ENCODE assay signal across 21 cellular contexts in genomic region chr4:41364871-41365270, GRCh38.
A peak's percentile ranks its signal among the peaks of the same experiment; 100 is the strongest.
DNase-seq lines count a peak whose midpoint lies in the region; ATAC-seq and TF ChIP-seq lines count a peak whose summit lies in the region.
"Had no signal": no experiment of that assay in that cellular context is flagged by ENCODE, and none has a peak within 500 bp of the region (broad histone marks: within the 10 kb centered on the region; RNA-seq: fewer than 3 reads in every experiment).

No MANE protein-coding gene starts in this region.

- H3K4me2 ChIP-seq in GM23338 = no peak overlapping the region
- H3K4me2 ChIP-seq: BLaER1 treated with 17β-estradiol and CSF1 and Interleukin-3, amounts not matched to agents 10 nM and 100 nM had no signal

- H3F3A ChIP-seq in GM23338 (replicated peaks; ENCODE audit: low read depth) = peaks cover 6% of the 10 kb centered on the region; the same call in 1 of the 2 replicates

- peaks cover 52% of the 10 kb centered on the region for H3K27me3 ChIP-seq in HUES48 (ENCODE audit: control insufficient read depth, insufficient read depth, low read length)
- H3K27me3 ChIP-seq in ascending aorta = no peaks in the 10 kb centered on the region
- no peaks in the 10 kb centered on the region for H3K27me3 ChIP-seq in tibial artery
- peaks cover 79% of the 10 kb centered on the region for H3K27me3 ChIP-seq in GM23338 (ENCODE audit: insufficient read depth)
- no peaks in the 10 kb centered on the region for H3K27me3 ChIP-seq in lower lobe of right lung (ENCODE audit: low read depth)
- H3K27me3 ChIP-seq: SJSA1 had no signal

- H3K9ac ChIP-seq in HUES48 (ENCODE audit: low read depth, low read length) = no peak overlapping the region
- H3K9ac ChIP-seq: BLaER1 treated with 17β-estradiol and CSF1 and Interleukin-3, amounts not matched to agents 10 nM and 100 nM had no signal

- no peak overlapping the region for H3K4me3 Mint-ChIP-seq in GM23338
- H3K4me3 Mint-ChIP-seq: activated B cell treated with CpG ODN at 0.5 μM for 24 hours; activated CD4-positive, alpha-beta memory T cell treated with anti-CD3 and anti-CD28 coated beads, Interleukin-2, amount 10 ng/mL, durations not matched to agents 7 days and 5 days; T-helper 17 cell had no signal

- H3K9me3 ChIP-seq in HUES48 (ENCODE audit: control insufficient read depth, insufficient read depth, low read length) (no peaks in the 10 kb centered on the region), ascending aorta (no peaks in the 10 kb centered on the region), tibial artery (no peaks in the 10 kb centered on the region), lower lobe of right lung (no peaks in the 10 kb centered on the region)
- H3K9me3 ChIP-seq: BLaER1 treated with 17β-estradiol and CSF1 and Interleukin-3, amounts not matched to agents 10 nM and 100 nM; SJSA1; tibial nerve had no signal

- H3K4me3 ChIP-seq in HUES48 (ENCODE audit: low read depth, low read length) (no peak overlapping the region), ascending aorta (peak overlapping the region in 1 of 2 donors; percentile 29), tibial artery (peak overlapping the region in 1 of 2 donors; percentile 13), GM23338 (no peak overlapping the region), lower lobe of right lung (no peak overlapping the region)
- H3K4me3 ChIP-seq: BLaER1 treated with 17β-estradiol and CSF1 and Interleukin-3, amounts not matched to agents 10 nM and 100 nM; SJSA1; tibial nerve had no signal

- intact Hi-C loops in ascending aorta (cut with DNase I) = loop anchor here (5.0 to 10.0 kb wide), 6 partner anchors 52 to 450 kb away; no protein-coding TSS in a partner anchor
- intact Hi-C loops in tibial artery (cut with DNase I; ENCODE audit: low total_unique reads) = loop anchor here (5.0 kb wide), 2 partner anchors 57 to 257 kb away; no protein-coding TSS in a partner anchor
- intact Hi-C loops in lower lobe of right lung (cut with DNase I) = no loop called here

- TF ChIP-seq CTCF in ascending aorta (IDR thresholded peaks at IDR 0.05) = no peak
- no peak for TF ChIP-seq CTCF in tibial artery (IDR thresholded peaks at IDR 0.05)
- TF ChIP-seq CTCF in GM23338 (conservative IDR thresholded peaks at IDR 0.05; ENCODE audit: low read depth in 2 of 2) = no peak
- no peak for TF ChIP-seq CTCF in lower lobe of right lung (IDR thresholded peaks at IDR 0.05)

- H3K79me2 ChIP-seq in GM23338 (replicated peaks; ENCODE audit: insufficient read depth) = no peaks in the 10 kb centered on the region

- peaks cover 7% of the 10 kb centered on the region; the same call in 1 of the 2 replicates for H4K20me1 ChIP-seq in GM23338 (replicated peaks; ENCODE audit: insufficient read depth)
- H4K20me1 ChIP-seq: BLaER1 treated with 17β-estradiol and CSF1 and Interleukin-3, amounts not matched to agents 10 nM and 100 nM had no signal

- no peaks in the 10 kb centered on the region for H3K36me3 ChIP-seq in HUES48 (ENCODE audit: control insufficient read depth, insufficient read depth, low read length)
- H3K36me3 ChIP-seq in ascending aorta = no peaks in the 10 kb centered on the region
- H3K36me3 ChIP-seq in tibial artery = no peaks in the 10 kb centered on the region
- H3K36me3 ChIP-seq in GM23338 (ENCODE audit: insufficient read depth) = no peaks in the 10 kb centered on the region
- H3K36me3 ChIP-seq in lower lobe of right lung = no peaks in the 10 kb centered on the region
- H3K36me3 ChIP-seq: BLaER1 treated with 17β-estradiol and CSF1 and Interleukin-3, amounts not matched to agents 10 nM and 100 nM; SJSA1; tibial nerve had no signal

- H3K36me3 Mint-ChIP-seq in GM23338 (ENCODE audit: low read depth) = no peaks in the 10 kb centered on the region

- no peaks in the 10 kb centered on the region for H3K9me3 Mint-ChIP-seq in GM23338
- H3K9me3 Mint-ChIP-seq: activated B cell treated with CpG ODN at 0.5 μM for 24 hours; activated CD4-positive, alpha-beta memory T cell treated with anti-CD3 and anti-CD28 coated beads, Interleukin-2, amount 10 ng/mL, durations not matched to agents 7 days and 5 days had no signal

- H2AFZ ChIP-seq in GM23338 = no peak overlapping the region

- H3K9me2 ChIP-seq in GM23338 (ENCODE audit: insufficient read depth) = 0 out of 2 replicates have a peak, but pooled peaks cover 4% of the 10 kb centered on the region

- no peak for ATAC-seq in HG02763 (IDR thresholded peaks at IDR 0.05; ENCODE audit: unreplicated experiment)
- no peak for ATAC-seq in GM23338
- ATAC-seq in lower lobe of right lung = no peak
- ATAC-seq: HepG2, left colon, T-helper 17 cell had no signal

- DNase-seq in ascending aorta (ENCODE audit: low spot score in 2 of 2) = no peak
- peak; percentile 66 for DNase-seq in iris pigment epithelial cell (ENCODE audit: low read depth)
- no peak for DNase-seq in tibial artery
- no peak for DNase-seq in GM23338 (ENCODE audit: low spot score)
- DNase-seq in lower lobe of right lung = no peak
- DNase-seq: activated B cell treated with CpG ODN at 0.5 μM for 24 hours; activated CD4-positive, alpha-beta memory T cell treated with anti-CD3 and anti-CD28 coated beads, Interleukin-2, amount 10 ng/mL, durations not matched to agents 7 days and 5 days; activated naive CD4-positive, alpha-beta T cell treated with Interleukin-2 at 50 U/mL for 16 hours; DMS153; HCEC 1CT; left colon; NCI-H1436 treated with DMSO at 0.1 percent for 48 hours; NCI-H748 treated with DMSO at 0.1 percent for 48 hours; retina; T-helper 17 cell had no signal

- H3K4me1 ChIP-seq in HUES48 (ENCODE audit: control insufficient read depth, insufficient read depth, low read length) (peaks cover 63% of the 10 kb centered on the region), ascending aorta (peaks cover 5 to 42% of the 10 kb centered on the region in 2 donors), tibial artery (peaks cover 3 to 59% (median 32%) of the 10 kb centered on the region in 4 donors), GM23338 (ENCODE audit: insufficient read depth) (peaks cover 38% of the 10 kb centered on the region), lower lobe of right lung (peaks cover 45% of the 10 kb centered on the region)

- H3K4me1 Mint-ChIP-seq in GM23338 = peaks cover 52% of the 10 kb centered on the region
- H3K4me1 Mint-ChIP-seq: activated CD4-positive, alpha-beta memory T cell treated with anti-CD3 and anti-CD28 coated beads, Interleukin-2, amount 10 ng/mL, durations not matched to agents 7 days and 5 days had no signal

- peaks cover 61% of the 10 kb centered on the region for H3K27me3 Mint-ChIP-seq in GM23338 (ENCODE audit: insufficient read depth, low read depth, poor library complexity)

- H3K27ac ChIP-seq in HUES48 (ENCODE audit: low read depth, low read length) (peak overlapping the region; percentile 60), ascending aorta (peak overlapping the region; percentile 91 to 96), tibial artery (peak overlapping the region; percentile 89 to 95), GM23338 (ENCODE audit: low read depth) (no peak overlapping the region), lower lobe of right lung (no peak overlapping the region)
- H3K27ac ChIP-seq: BLaER1 treated with 17β-estradiol and CSF1 and Interleukin-3, amounts not matched to agents 10 nM and 100 nM; SJSA1 had no signal

- no peak overlapping the region for H3K27ac Mint-ChIP-seq in GM23338
- H3K27ac Mint-ChIP-seq: activated B cell treated with CpG ODN at 0.5 μM for 24 hours; activated CD4-positive, alpha-beta memory T cell treated with anti-CD3 and anti-CD28 coated beads, Interleukin-2, amount 10 ng/mL, durations not matched to agents 7 days and 5 days; T-helper 17 cell had no signal

TF ChIP-seq in GM23338, 12 proteins besides CTCF, POLR2A, EP300 and RAD21 (continues in another document):
- TF ChIP-seq ZNF331 (CRISPR knock-in tag; IDR thresholded peaks at IDR 0.05; ENCODE audit: low read depth) (no peak), ETS1 (IDR thresholded peaks at IDR 0.05) (no peak), EZH2phosphoT487 (IDR thresholded peaks at IDR 0.05; ENCODE audit: unreplicated experiment) (no peak), NANOG (IDR thresholded peaks at IDR 0.05; ENCODE audit: borderline replicate concordance) (no peak), POLR2AphosphoS5 (IDR thresholded peaks at IDR 0.05; ENCODE audit: low read depth) (no peak), JUNB (IDR thresholded peaks at IDR 0.05; ENCODE audit: unreplicated experiment) (no peak)

Comparison
In these comparisons a context has a peak if more than half of its experiments do, and no peak if none do; other contexts are left out.
1. H3K27ac ChIP-seq: peak in HUES48 (single experiment), ascending aorta (2 of 2) and tibial artery (2 of 2); none in GM23338 (single experiment) and lower lobe of right lung (single experiment).